10 cellular contexts compared by ENCODE assay signal in the genomic region with DNA sequence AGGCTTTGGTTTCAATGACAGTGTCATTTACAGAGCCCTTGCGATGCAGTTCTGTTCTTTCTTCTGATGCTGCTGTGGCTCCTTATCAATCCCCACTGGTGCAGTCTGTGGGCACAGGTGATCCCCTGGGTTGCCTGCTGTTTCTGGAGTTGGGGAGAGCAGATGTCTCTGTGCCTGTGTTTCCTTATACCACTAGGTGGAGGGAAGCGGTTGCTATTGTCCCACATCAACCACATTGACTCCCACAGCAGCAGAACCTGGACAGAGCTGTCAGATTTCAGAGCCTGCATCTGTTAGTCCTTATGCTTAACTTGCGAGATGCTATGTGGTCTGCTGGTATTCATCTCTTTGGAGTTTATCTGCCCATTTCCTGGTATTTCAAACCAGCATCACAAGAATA. TPM values are rescaled to one million over a fixed set of nuclear protein-coding genes. Genes with fewer than 3 reads are reported as not detected.
DNase-seq lines count a peak whose midpoint lies in the region; ATAC-seq and TF ChIP-seq lines count a peak whose summit lies in the region.
"Had no signal": no experiment of that assay in that cellular context is flagged by ENCODE, and none has a peak within 500 bp of the region (broad histone marks: within the 10 kb centered on the region; RNA-seq: fewer than 3 reads in every experiment).

No MANE protein-coding gene starts in this region.

- H3K4me3 Mint-ChIP-seq in HFFc6 = no peak overlapping the region

- peaks cover 44% of the 10 kb centered on the region for H3K4me1 Mint-ChIP-seq in HFFc6 (ENCODE audit: low read depth)

- intact Hi-C loops in body of pancreas (cut with DNase I) = no loop called here

- TF ChIP-seq CTCF in GM06990 (IDR thresholded peaks at IDR 0.05; ENCODE audit: insufficient read depth, low read length, poor library complexity, severe bottlenecking) (peak; percentile 14), HFFc6 (IDR thresholded peaks at IDR 0.05) (peak; percentile 70), VCaP (conservative IDR thresholded peaks at IDR 0.05) (0 out of 2 replicates have a peak, but pooled peaks have one; percentile 31), body of pancreas (IDR thresholded peaks at IDR 0.05) (no peak)

- H3K27me3 ChIP-seq in GM06990 (replicated peaks; ENCODE audit: control insufficient read depth, insufficient read depth, low read length) (no peaks in the 10 kb centered on the region), body of pancreas (no peaks in the 10 kb centered on the region)

- ATAC-seq in left lobe of liver (peak; percentile 80), GM21515 (IDR thresholded peaks at IDR 0.05; ENCODE audit: unreplicated experiment) (no peak), body of pancreas (no peak)
- ATAC-seq: activated CD4-positive, CD25-positive, alpha-beta regulatory T cell treated with anti-CD3 and anti-CD28 coated beads, Interleukin-2, amount 50 U/mL, for 24 hours had no signal

- H3K27ac ChIP-seq in VCaP (no peak overlapping the region), body of pancreas (no peak overlapping the region)

- 71 to 79% methylated on average over 3 of the region's 3 CpGs for WGBS in body of pancreas, 2 donors

- no peak overlapping the region for H3K27ac Mint-ChIP-seq in HFFc6

- H3K4me3 ChIP-seq in GM06990 (replicated peaks; ENCODE audit: low read depth, low read length) (no peak overlapping the region), body of pancreas (no peak overlapping the region)

- no peaks in the 10 kb centered on the region for H3K9me3 ChIP-seq in body of pancreas

- no peaks in the 10 kb centered on the region for H3K9me3 Mint-ChIP-seq in HFFc6

- no peaks in the 10 kb centered on the region for H3K36me3 ChIP-seq in GM06990 (ENCODE audit: control insufficient read depth, insufficient read depth, low read length)
- no peaks in the 10 kb centered on the region for H3K36me3 ChIP-seq in body of pancreas (replicated peaks in 1 of 2; ENCODE audit: insufficient read depth in 1 of 2, low read depth in 2 of 2)

- H3K36me3 Mint-ChIP-seq in HFFc6 (ENCODE audit: low read depth) = peaks cover 17% of the 10 kb centered on the region; the same call in 1 of the 2 replicates

- no peak for TF ChIP-seq POLR2A in body of pancreas (IDR thresholded peaks at IDR 0.05)

- no peaks in the 10 kb centered on the region for H3K27me3 Mint-ChIP-seq in HFFc6 (ENCODE audit: insufficient read depth)

- DNase-seq in GM06990 (ENCODE audit: extremely low read depth, insufficient read length) = no peak
- DNase-seq in HFFc6 = peak; percentile 48
- no peak for DNase-seq in left lobe of liver (ENCODE audit: low spot score)
- DNase-seq in amygdala (lab: John Stamatoyannopoulos, UW) = no peak
- DNase-seq in body of pancreas = no peak
- no peak for DNase-seq in ecto neural progenitor cell (ENCODE audit: low spot score)
- DNase-seq: stimulated activated CD8-positive, alpha-beta memory T cell treated with anti-CD3 and anti-CD28 coated beads, Interleukin-4, amount 100 ng/mL, for 48 hours had no signal

- no peaks in the 10 kb centered on the region for H3K4me1 ChIP-seq in body of pancreas

RNA-seq across cellular contexts. Expression of a gene that starts 57.7 kb away (rescaled TPM):
- total RNA-seq in HFFc6 (2021; fragmentation: NEBNext Ultra II Directional; extraction: Animal tissue kit (Norgen Biotek cat#: 25700)) = 1 to 10 TPM; 4.1 to 9.5 (median 9.0) TPM
- total RNA-seq in left lobe of liver = 0.08 TPM
- not detected for total RNA-seq in body of pancreas

Comparison
In these comparisons a context has a peak if more than half of its experiments do, and no peak if none do; other contexts are left out.
1. CTCF ChIP-seq: peak in GM06990 (single experiment), HFFc6 (single experiment) and VCaP (single experiment); none in body of pancreas (0 of 7).